Comparison of ENCODE assay signal across 19 cellular contexts in the genomic region with DNA sequence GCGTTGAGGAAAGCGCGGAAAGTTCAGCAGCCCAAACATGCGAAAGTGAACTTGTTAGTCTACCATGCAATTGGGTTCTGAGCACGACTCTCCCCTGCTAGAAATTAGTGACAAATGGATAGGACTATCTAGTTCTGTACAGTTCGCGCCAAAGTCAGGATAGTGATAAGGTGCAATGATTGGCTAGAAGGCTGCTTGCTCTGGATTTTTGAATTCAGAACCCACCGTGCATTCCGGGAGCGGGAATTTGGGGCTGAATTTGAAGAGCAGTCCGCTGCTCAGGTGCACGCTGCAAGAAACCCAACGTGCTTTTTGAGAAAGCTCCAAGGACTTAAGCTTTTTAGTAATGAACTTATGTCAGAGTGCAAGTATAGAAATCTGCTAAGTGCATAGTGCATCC. TPM values are rescaled to one million over a fixed set of nuclear protein-coding genes. Genes with fewer than 3 reads are reported as not detected.
"Had no signal": no experiment of that assay in that cellular context is flagged by ENCODE, and none has a peak within 500 bp of the region (broad histone marks: within the 10 kb centered on the region; RNA-seq: fewer than 3 reads in every experiment).

No MANE protein-coding gene starts in this region.

- H3K4me1 ChIP-seq: prostate gland, right lobe of liver had no signal

- ATAC-seq: natural killer cell treated with Interleukin-12 subunit alpha and Interleukin-12 subunit beta and Interleukin-15 and Interleukin-18, amount 100 ng/mL, for 72 hours; right lobe of liver; stimulated activated effector memory CD8-positive, alpha-beta T cell treated with anti-CD3 and anti-CD28 coated beads, Interleukin-12 subunit alpha, Interleukin-12 subunit beta, amount 100 ng/mL, for 72 hours had no signal

- H3K4me3 ChIP-seq: prostate gland, right lobe of liver had no signal

- H3K27ac ChIP-seq: esophagus squamous epithelium, prostate gland, right lobe of liver had no signal

- H3K9me3 ChIP-seq: esophagus squamous epithelium, prostate gland, right lobe of liver had no signal

- DNase-seq: activated CD4-positive, alpha-beta T cell treated with anti-CD3 and anti-CD28 coated beads, Interleukin-2, amount 10 ng/mL, durations not matched to agents 7 days and 5 days; activated CD4-positive, CD25-positive, alpha-beta regulatory T cell; activated effector memory CD4-positive, alpha-beta T cell treated with Interleukin-2 at 50 U/mL for 16 hours; cortex of kidney; effector CD4-positive, alpha-beta T cell; esophagus squamous epithelium; hippocampal formation; right lobe of liver; stimulated activated CD4-positive, alpha-beta T cell treated with anti-CD3 and anti-CD28 coated beads, Interleukin-2, amount 100 ng/mL, for 24 hours had no signal

- H3K36me3 Mint-ChIP-seq: activated naive CD4-positive, alpha-beta T cell treated with anti-CD3 and anti-CD28 coated beads, Interleukin-2, amount 50 U/mL, for 24 hours; natural killer cell treated with Interleukin-12 subunit alpha and Interleukin-12 subunit beta and Interleukin-15 and Interleukin-18, amount 100 ng/mL, for 72 hours; stimulated activated effector memory CD8-positive, alpha-beta T cell treated with anti-CD3 and anti-CD28 coated beads, Interleukin-12 subunit alpha, Interleukin-12 subunit beta, amount 100 ng/mL, for 72 hours had no signal

- H3K9me3 Mint-ChIP-seq: activated CD4-positive, alpha-beta T cell treated with anti-CD3 and anti-CD28 coated beads, Interleukin-2, amount 10 ng/mL, durations not matched to agents 7 days and 5 days; activated naive CD4-positive, alpha-beta T cell treated with anti-CD3 and anti-CD28 coated beads, Interleukin-2, amount 50 U/mL, for 24 hours; natural killer cell treated with Interleukin-12 subunit alpha and Interleukin-12 subunit beta and Interleukin-15 and Interleukin-18, amount 100 ng/mL, for 72 hours; stimulated activated effector memory CD8-positive, alpha-beta T cell treated with anti-CD3 and anti-CD28 coated beads, Interleukin-12 subunit alpha, Interleukin-12 subunit beta, amount 100 ng/mL, for 72 hours; T-helper 2 cell treated with Interferon-gamma antibody and Interleukin-4, amounts not matched to agents 5 μg/mL and 100 μg/mL, for 36 hours had no signal

- H3K27ac Mint-ChIP-seq: activated CD4-positive, alpha-beta T cell treated with anti-CD3 and anti-CD28 coated beads, Interleukin-2, amount 10 ng/mL, durations not matched to agents 7 days and 5 days; activated naive CD4-positive, alpha-beta T cell treated with anti-CD3 and anti-CD28 coated beads, Interleukin-2, amount 50 U/mL, for 24 hours; natural killer cell treated with Interleukin-12 subunit alpha and Interleukin-12 subunit beta and Interleukin-15 and Interleukin-18, amount 100 ng/mL, for 72 hours; stimulated activated effector memory CD8-positive, alpha-beta T cell treated with anti-CD3 and anti-CD28 coated beads, Interleukin-12 subunit alpha, Interleukin-12 subunit beta, amount 100 ng/mL, for 72 hours; T-helper 2 cell treated with Interferon-gamma antibody and Interleukin-4, amounts not matched to agents 5 μg/mL and 100 μg/mL, for 36 hours had no signal

- H3K36me3 ChIP-seq: esophagus squamous epithelium, prostate gland, right lobe of liver had no signal

RNA-seq across cellular contexts. Expression of gene ESX1, which starts 0.7 kb away (rescaled TPM):
- total RNA-seq: activated CD4-positive, alpha-beta T cell treated with anti-CD3 and anti-CD28 coated beads, Interleukin-2, amount 10 ng/mL, durations not matched to agents 7 days and 5 days; esophagus squamous epithelium; fibroblast of villous mesenchyme; lower leg skin; mesenteric fat pad; natural killer cell treated with Interleukin-12 subunit alpha and Interleukin-12 subunit beta and Interleukin-15 and Interleukin-18, amount 100 ng/mL, for 72 hours; osteoblast; right lobe of liver; ureter had no signal
